8 cellular contexts compared by ENCODE assay signal in genomic region chr4:1581164-1581894, GRCh38.
DNase-seq lines count a peak whose midpoint lies in the region; TF ChIP-seq lines count a peak whose summit lies in the region.
"Not testable (repeated sequence)": the region's sequence is repeated elsewhere in the genome, so short reads cannot be mapped to it uniquely, and the experiment has no call there.

No MANE protein-coding gene starts in this region.

- intact Hi-C loops in stomach (cut with DNase I; ENCODE audit: low total_unique reads), result not testable (repeated sequence)

- H2BK120ac ChIP-seq in trophoblast cell (ENCODE audit: insufficient read depth, low read length, poor library complexity), result not testable (repeated sequence)

- not testable (repeated sequence) for H3K79me1 ChIP-seq in trophoblast cell (ENCODE audit: low read length)

- peaks cover 15% of the 10 kb centered on the region for H3K4me1 ChIP-seq in cardiac muscle cell (ENCODE audit: low read depth)
- not testable (repeated sequence) for H3K4me1 ChIP-seq in trophoblast cell (ENCODE audit: control insufficient read depth in 1 of 2, insufficient read depth in 2 of 2, low read length in 2 of 2)
- peaks cover 3 to 37% (median 27%) of the 10 kb centered on the region in 4 donors for H3K4me1 ChIP-seq in stomach

- H3K4me3 ChIP-seq in WERI-Rb-1 (ENCODE audit: low read depth, low read length); cardiac muscle cell; trophoblast cell (ENCODE audit: low read depth, low read length); stomach: not testable (repeated sequence)

- no CpG with 5 or more reads among the region's 15 CpGs for WGBS in trophoblast cell (ENCODE audit: extremely low coverage, insufficient coverage, insufficient read length)
- 27 to 38% (median 30%) methylated on average over 12 to 15 of the region's 15 CpGs for WGBS in stomach, 5 donors

- TF ChIP-seq CTCF in WERI-Rb-1 (IDR thresholded peaks at IDR 0.05; ENCODE audit: low read depth, low read length); cardiac muscle cell (IDR thresholded peaks at IDR 0.05; ENCODE audit: low read depth, low read length); stomach (IDR thresholded peaks at IDR 0.05): not testable (repeated sequence)

- H3K36me3 ChIP-seq in WERI-Rb-1; cardiac muscle cell; trophoblast cell (ENCODE audit: control insufficient read depth in 1 of 2, insufficient read depth in 2 of 2, low read length in 2 of 2); stomach: not testable (repeated sequence)

- DNase-seq in ELF-1 (ENCODE audit: low read depth, low spot score), result peak; percentile 91
- DNase-seq in HCEC 1CT, result peak; percentile 72
- peak; percentile 89 for DNase-seq in NAMALWA (ENCODE audit: low spot score)
- DNase-seq in WERI-Rb-1, result peak; percentile 79
- peak; percentile 11 for DNase-seq in amniotic stem cell (lab: John Stamatoyannopoulos, UW)
- DNase-seq in cardiac muscle cell (ENCODE audit: low read depth in 1 of 2, low spot score in 1 of 2), result peak; percentile 84 to 96
- peak; percentile 43 to 57 for DNase-seq in trophoblast cell
- peak; percentile 90 for DNase-seq in stomach

- not testable (repeated sequence) for H3K23ac ChIP-seq in trophoblast cell (ENCODE audit: low read length)

- H2BK12ac ChIP-seq in trophoblast cell (ENCODE audit: low read length), result not testable (repeated sequence)

- not testable (repeated sequence) for TF ChIP-seq EP300 in stomach (IDR thresholded peaks at IDR 0.05)

- H3K4me2 ChIP-seq in trophoblast cell (ENCODE audit: low read length), result not testable (repeated sequence)

- not testable (repeated sequence) for H3K27me3 ChIP-seq in WERI-Rb-1 (ENCODE audit: insufficient read depth, low read depth, severe bottlenecking); cardiac muscle cell
- H3K27me3 ChIP-seq in trophoblast cell (ENCODE audit: insufficient read depth, low read length) (peaks cover 12% of the 10 kb centered on the region), stomach (peaks cover 0 to 21% (median 0%) of the 10 kb centered on the region in 3 donors)

- not testable (repeated sequence) for H3K79me2 ChIP-seq in trophoblast cell (ENCODE audit: control insufficient read depth, insufficient read depth, low read length, poor library complexity)

- not testable (repeated sequence) for H4K8ac ChIP-seq in trophoblast cell (ENCODE audit: low read depth, low read length)

- H3K9me3 ChIP-seq in WERI-Rb-1 (ENCODE audit: severe bottlenecking); cardiac muscle cell (ENCODE audit: low read depth); stomach: not testable (repeated sequence)
- peaks cover 16% of the 10 kb centered on the region for H3K9me3 ChIP-seq in trophoblast cell (ENCODE audit: insufficient read depth, low read depth, low read length)

- H3K14ac ChIP-seq in trophoblast cell (ENCODE audit: low read length), result not testable (repeated sequence)

- H2BK5ac ChIP-seq in trophoblast cell (ENCODE audit: low read depth, low read length, poor library complexity), result not testable (repeated sequence)

- not testable (repeated sequence) for H2AK5ac ChIP-seq in trophoblast cell (ENCODE audit: low read length)

- not testable (repeated sequence) for H2AFZ ChIP-seq in trophoblast cell (ENCODE audit: insufficient read depth, low read length, poor library complexity)

- not testable (repeated sequence) for H3K27ac ChIP-seq in WERI-Rb-1; cardiac muscle cell; trophoblast cell (ENCODE audit: low read depth, low read length)
- peak overlapping the region in 3 of 5 donors; percentile 42 to 73 (median 59) for H3K27ac ChIP-seq in stomach

- not testable (repeated sequence) for H4K91ac ChIP-seq in trophoblast cell (ENCODE audit: low read depth, low read length)

- not testable (repeated sequence) for H3K9ac ChIP-seq in trophoblast cell (ENCODE audit: low read length)

- H3K4ac ChIP-seq in trophoblast cell (ENCODE audit: low read depth, low read length), result not testable (repeated sequence)

- H4K12ac ChIP-seq in trophoblast cell (ENCODE audit: low read depth, low read length), result not testable (repeated sequence)

- not testable (repeated sequence) for TF ChIP-seq POLR2A in stomach (IDR thresholded peaks at IDR 0.05)

- H3K18ac ChIP-seq in trophoblast cell (ENCODE audit: low read length), result not testable (repeated sequence)

Comparison
In these comparisons a context has a peak if more than half of its experiments do, and no peak if none do; other contexts are left out.
1. DNase-seq: peak in every context shown above with its lines; median percentile 91 in ELF-1; 90 in cardiac muscle cell; 90 in stomach; 89 in NAMALWA; 79 in WERI-Rb-1; 72 in HCEC 1CT; 50 in trophoblast cell; 11 in amniotic stem cell.